Comparison of ENCODE assay signal across 1 cellular context in the genomic region with DNA sequence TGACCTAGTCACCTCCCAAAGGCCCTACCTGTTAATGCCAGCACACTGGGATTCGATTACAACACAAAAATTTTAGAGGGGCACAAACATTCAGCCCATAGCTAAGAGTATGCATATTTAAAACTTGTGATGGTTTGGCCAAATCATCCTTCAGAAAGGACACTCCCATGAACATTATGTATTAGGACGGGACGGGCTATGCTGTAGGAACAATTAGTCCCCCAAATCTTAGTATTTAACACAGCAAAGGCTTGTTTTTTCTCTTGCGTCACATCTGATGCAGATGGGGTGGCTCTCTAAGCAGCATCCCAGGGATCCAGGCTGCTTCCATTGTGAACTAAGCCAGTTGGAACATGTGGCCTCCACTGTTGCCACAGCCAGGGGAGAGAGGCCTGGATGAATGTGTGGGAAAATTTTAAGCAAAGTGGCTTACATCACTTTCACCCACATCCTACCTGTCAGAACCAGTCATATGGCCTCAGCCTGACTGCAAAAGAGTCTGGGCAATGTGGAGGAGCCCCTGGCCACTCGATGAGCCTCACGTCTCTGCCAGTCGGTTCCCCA.
TF ChIP-seq lines count a peak whose summit lies in the region.

No MANE protein-coding gene starts in this region.

TF ChIP-seq in IMR-90, 13 proteins besides CTCF, POLR2A, EP300 and RAD21:
- TF ChIP-seq NFE2L2 (IDR thresholded peaks at IDR 0.05; ENCODE audit: low read depth, low read length), result no peak
- no peak for TF ChIP-seq RFX5 (IDR thresholded peaks at IDR 0.05; ENCODE audit: low read depth, low read length)
- no peak for TF ChIP-seq SMC3 (IDR thresholded peaks at IDR 0.05; ENCODE audit: low read depth, low read length)
- TF ChIP-seq FOS (IDR thresholded peaks at IDR 0.05; ENCODE audit: low read depth, low read length), result no peak
- TF ChIP-seq CEBPB (IDR thresholded peaks at IDR 0.05; ENCODE audit: low read depth, low read length), result no peak
- no peak for TF ChIP-seq BHLHE40 (IDR thresholded peaks at IDR 0.05; ENCODE audit: low read depth, low read length)
- no peak for TF ChIP-seq MAZ (IDR thresholded peaks at IDR 0.05; ENCODE audit: borderline replicate concordance, low read depth, low read length)
- TF ChIP-seq MAFK (IDR thresholded peaks at IDR 0.05; ENCODE audit: low read depth, low read length), result no peak
- no peak for TF ChIP-seq RCOR1 (IDR thresholded peaks at IDR 0.05; ENCODE audit: insufficient replicate concordance, low read length)
